ENCODE assay signal across 1 cellular context in genomic region chr2:42025151-42025582, GRCh38.
TF ChIP-seq lines count a peak whose summit lies in the region.

No MANE protein-coding gene starts in this region.

TF ChIP-seq in HEK293, 187 proteins besides CTCF, POLR2A, EP300 and RAD21 (continued from another document and continues in another):
- TF ChIP-seq ZSCAN18 (tag by site-specific recombination; IDR thresholded peaks at IDR 0.05): no peak
- TF ChIP-seq REST (tag by site-specific recombination; IDR thresholded peaks at IDR 0.05): no peak
- no peak for TF ChIP-seq ZNF157 (tag by site-specific recombination; IDR thresholded peaks at IDR 0.05)
- TF ChIP-seq ZBTB8A (tag by site-specific recombination; IDR thresholded peaks at IDR 0.05): no peak
- no peak for TF ChIP-seq EGR2 (tag by site-specific recombination; IDR thresholded peaks at IDR 0.05; ENCODE audit: low read depth)
- no peak for TF ChIP-seq ZNF513 (tag by site-specific recombination; IDR thresholded peaks at IDR 0.05)
- no peak for TF ChIP-seq ZNF76 (tag by site-specific recombination; IDR thresholded peaks at IDR 0.05; ENCODE audit: borderline replicate concordance, low read depth)
- TF ChIP-seq MZF1 (tag by site-specific recombination; IDR thresholded peaks at IDR 0.05; ENCODE audit: borderline replicate concordance): no peak
- no peak for TF ChIP-seq ZNF433 (tag by site-specific recombination; IDR thresholded peaks at IDR 0.05; ENCODE audit: low read depth)
- peak; percentile 97 for TF ChIP-seq ZNF398 (tag by site-specific recombination; IDR thresholded peaks at IDR 0.05)
- no peak for TF ChIP-seq KLF1 (tag by site-specific recombination; IDR thresholded peaks at IDR 0.05)
- TF ChIP-seq SP2 (tag by site-specific recombination; IDR thresholded peaks at IDR 0.05): no peak
- TF ChIP-seq HIC1 (tag by site-specific recombination; IDR thresholded peaks at IDR 0.05): no peak
- TF ChIP-seq ZNF600 (tag by site-specific recombination; IDR thresholded peaks at IDR 0.05): peak; percentile 82
- TF ChIP-seq ZSCAN4 (tag by site-specific recombination; IDR thresholded peaks at IDR 0.05): no peak
- peak; percentile 32 for TF ChIP-seq ZNF335 (tag by site-specific recombination; conservative IDR thresholded peaks at IDR 0.05)
- no peak for TF ChIP-seq ZNF501 (tag by site-specific recombination; IDR thresholded peaks at IDR 0.05)
- TF ChIP-seq PRDM10 (tag by site-specific recombination; IDR thresholded peaks at IDR 0.05): peak; percentile 79
- no peak for TF ChIP-seq MYNN (tag by site-specific recombination; IDR thresholded peaks at IDR 0.05; ENCODE audit: borderline replicate concordance)
- TF ChIP-seq TSHZ1 (tag by site-specific recombination; IDR thresholded peaks at IDR 0.05; ENCODE audit: borderline replicate concordance): no peak
- peak; percentile 78 for TF ChIP-seq ZXDB (tag by site-specific recombination; IDR thresholded peaks at IDR 0.05)
- peak; percentile 76 for TF ChIP-seq ZNF341 (tag by site-specific recombination; IDR thresholded peaks at IDR 0.05; ENCODE audit: low read depth)
- no peak for TF ChIP-seq ZNF701 (tag by site-specific recombination; IDR thresholded peaks at IDR 0.05)
- no peak for TF ChIP-seq ZNF391 (tag by site-specific recombination; IDR thresholded peaks at IDR 0.05; ENCODE audit: borderline replicate concordance, low read depth)
- peak; percentile 33; the same call in 1 of the 2 replicates for TF ChIP-seq ZBTB11 (tag by site-specific recombination; conservative IDR thresholded peaks at IDR 0.05; ENCODE audit: low read depth)
- TF ChIP-seq ZBTB44 (tag by site-specific recombination; IDR thresholded peaks at IDR 0.05): no peak
- TF ChIP-seq ZBTB48 (tag by site-specific recombination; IDR thresholded peaks at IDR 0.05): peak; percentile 43; the same call in 1 of the 2 replicates
